8 cellular contexts compared by ENCODE assay signal in genomic region chr3:156825795-156826143, GRCh38. TPM values are rescaled to one million over a fixed set of nuclear protein-coding genes. Genes with fewer than 3 reads are reported as not detected.
DNase-seq lines count a peak whose midpoint lies in the region; ATAC-seq and TF ChIP-seq lines count a peak whose summit lies in the region.

No MANE protein-coding gene starts in this region.

- TF ChIP-seq CTCF in foreskin fibroblast (IDR thresholded peaks at IDR 0.05; ENCODE audit: low read depth, low read length) (no peak), gastrocnemius medialis (IDR thresholded peaks at IDR 0.05 in 4 of 5, conservative IDR thresholded peaks at IDR 0.05 in 1 of 5) (no peak), GM20000 (IDR thresholded peaks at IDR 0.05; ENCODE audit: extremely low read depth, missing control alignments) (no peak)

- peak overlapping the region; percentile 82 for H3K4me3 Mint-ChIP-seq in activated CD4-positive, alpha-beta T cell treated with anti-CD3 and anti-CD28 coated beads for 36 hours
- peak overlapping the region; percentile 86 to 93 (median 91) for H3K4me3 Mint-ChIP-seq in T-cell

- H3K27me3 ChIP-seq in gastrocnemius medialis = no peaks in the 10 kb centered on the region

- no peak for DNase-seq in activated CD4-positive, alpha-beta T cell treated with anti-CD3 and anti-CD28 coated beads for 36 hours
- DNase-seq in activated CD4-positive, alpha-beta T cell treated with anti-CD3 and anti-CD28 coated beads, Interleukin-2, amount 50 U/mL, for 1 hour = no peak
- DNase-seq in T-cell (no peak), foreskin fibroblast (no peak), gastrocnemius medialis (no peak), putamen (ENCODE audit: low spot score) (no peak), GM20000 (ENCODE audit: low spot score) (no peak)

- intact Hi-C loops in activated CD4-positive, alpha-beta T cell treated with anti-CD3 and anti-CD28 coated beads for 36 hours (cut with DNase I, micrococcal nuclease) = loop anchor here (1.0 to 2.0 kb wide), 4 partner anchors 8 to 341 kb away; partner anchors contain the start of genes SSR3 (in 1 of the 2) and TIPARP (in 1 of the 2)
- intact Hi-C loops in gastrocnemius medialis (cut with DNase I; ENCODE audit: low total_unique reads) = no loop called here

- H3K4me3 ChIP-seq in foreskin fibroblast (ENCODE audit: low read depth in 1 of 2, low read length in 2 of 2) (peak overlapping the region; percentile 65 to 75), gastrocnemius medialis (peak overlapping the region; percentile 66 to 84 (median 80))

- H3K36me3 ChIP-seq in gastrocnemius medialis = no peaks in the 10 kb centered on the region

- peaks cover 17% of the 10 kb centered on the region for H3K4me1 Mint-ChIP-seq in activated CD4-positive, alpha-beta T cell treated with anti-CD3 and anti-CD28 coated beads for 36 hours
- H3K4me1 Mint-ChIP-seq in T-cell = peaks cover 24 to 29% (median 26%) of the 10 kb centered on the region in 3 donors

- peaks cover 2% of the 10 kb centered on the region for H3K36me3 Mint-ChIP-seq in activated CD4-positive, alpha-beta T cell treated with anti-CD3 and anti-CD28 coated beads for 36 hours (ENCODE audit: low read depth)
- H3K36me3 Mint-ChIP-seq in T-cell = no peaks in the 10 kb centered on the region

- in situ Hi-C loops in gastrocnemius medialis (cut with MboI; ENCODE audit: low sequenced_read_pairs in 4 of 4) = loop anchor here in 2 of 4 donors (10.0 kb wide), 2 partner anchors 141 to 259 kb away; no protein-coding TSS in a partner anchor

- peak; percentile 70 for ATAC-seq in activated CD4-positive, alpha-beta T cell treated with anti-CD3 and anti-CD28 coated beads for 36 hours
- peak; percentile 42 for ATAC-seq in HG02938 (IDR thresholded peaks at IDR 0.05; ENCODE audit: unreplicated experiment)
- ATAC-seq in T-cell (replicated peaks in 1 of 4) = no peak
- ATAC-seq in gastrocnemius medialis = peak; percentile 71 to 76

- CTCF ChIA-PET in activated CD4-positive, alpha-beta T cell treated with anti-CD3 and anti-CD28 coated beads for 36 hours (lab: Charles Lee) = no interaction called here
- CTCF ChIA-PET in T-cell (lab: Charles Lee) = no interaction called here

- peak overlapping the region; percentile 79 to 90 (median 82) for H3K27ac ChIP-seq in gastrocnemius medialis

- no peaks in the 10 kb centered on the region for H3K9me3 ChIP-seq in gastrocnemius medialis

- TF ChIP-seq POLR2A in gastrocnemius medialis (IDR thresholded peaks at IDR 0.05) = no peak

- POLR2A ChIA-PET in activated CD4-positive, alpha-beta T cell treated with anti-CD3 and anti-CD28 coated beads for 36 hours (lab: Charles Lee) = no interaction called here
- POLR2A ChIA-PET in T-cell (lab: Charles Lee) = interaction anchor here in 1 of 2 donors (0.6 to 0.7 kb wide), 2 partner anchors 9 to 40 kb away, joined by 3 read pairs; no protein-coding TSS in a partner anchor

- H3K27ac Mint-ChIP-seq in activated CD4-positive, alpha-beta T cell treated with anti-CD3 and anti-CD28 coated beads for 36 hours = peak overlapping the region; percentile 95
- peak overlapping the region; percentile 91 to 97 for H3K27ac Mint-ChIP-seq in T-cell

- H3K27me3 Mint-ChIP-seq in activated CD4-positive, alpha-beta T cell treated with anti-CD3 and anti-CD28 coated beads for 36 hours = no peaks in the 10 kb centered on the region
- no peaks in the 10 kb centered on the region for H3K27me3 Mint-ChIP-seq in T-cell

- no peaks in the 10 kb centered on the region for H3K9me3 Mint-ChIP-seq in activated CD4-positive, alpha-beta T cell treated with anti-CD3 and anti-CD28 coated beads for 36 hours (ENCODE audit: low read depth)
- no peaks in the 10 kb centered on the region for H3K9me3 Mint-ChIP-seq in T-cell

- peaks cover 7 to 8% of the 10 kb centered on the region in 2 donors for H3K4me1 ChIP-seq in gastrocnemius medialis

RNA-seq across cellular contexts. Expression of gene LEKR1, which starts 0.4 kb away (rescaled TPM):
- under 1 TPM; 0.37 to 0.53 TPM for total RNA-seq in activated CD4-positive, alpha-beta T cell treated with anti-CD3 and anti-CD28 coated beads for 36 hours
- total RNA-seq in T-cell (1 to 10 TPM; 1.2 to 3.6 (median 2.8) TPM), gastrocnemius medialis (under 1 TPM in 2 of 4 donors, not detected in 2; 0.20 to 0.56 TPM)

Comparison
In these comparisons a context has a peak if more than half of its experiments do, and no peak if none do; other contexts are left out.
1. ATAC-seq: peak in activated CD4-positive, alpha-beta T cell treated with anti-CD3 and anti-CD28 coated beads for 36 hours (single experiment), HG02938 (single experiment) and gastrocnemius medialis (2 of 2); none in T-cell (0 of 4).